In the genomic region with DNA sequence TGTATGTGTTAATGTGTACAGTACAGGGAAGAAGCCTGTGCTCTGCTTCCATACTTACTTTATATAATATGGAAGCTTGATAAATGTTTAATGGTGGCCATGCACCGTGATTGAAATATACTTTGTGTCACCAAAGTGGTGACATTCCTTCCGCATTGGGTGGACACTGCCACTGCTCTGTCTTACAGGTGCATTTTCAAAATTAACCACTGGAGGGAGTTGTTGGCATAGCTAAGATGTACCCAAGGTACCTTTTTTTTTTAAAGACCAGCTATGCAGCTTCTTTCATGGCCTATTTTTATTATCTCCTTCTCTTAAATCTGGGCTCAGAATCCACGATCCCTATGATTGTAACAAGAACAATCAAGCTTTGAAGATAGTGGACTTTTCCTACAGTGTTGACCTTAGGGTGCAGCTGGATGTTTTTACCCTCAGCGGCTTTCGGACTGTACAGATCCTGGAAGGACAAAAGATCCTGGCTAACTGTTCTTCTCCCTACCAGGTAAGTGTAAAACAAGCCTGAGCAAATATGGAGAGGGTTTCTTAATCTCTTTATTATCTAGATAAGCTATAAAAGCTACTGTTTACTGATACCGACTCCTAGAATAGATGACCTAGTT, we compare ENCODE assay signal across 8 cellular contexts. TPM values are rescaled to one million over a fixed set of nuclear protein-coding genes. Genes with fewer than 3 reads are reported as not detected.
A peak's percentile ranks its signal among the peaks of the same experiment; 100 is the strongest.
DNase-seq lines count a peak whose midpoint lies in the region; ATAC-seq and TF ChIP-seq lines count a peak whose summit lies in the region.

No MANE protein-coding gene starts in this region.

- peaks cover 49% of the 10 kb centered on the region for H3K36me3 Mint-ChIP-seq in activated CD8-positive, alpha-beta memory T cell treated with anti-CD3 and anti-CD28 coated beads, Interleukin-2, amount 10 ng/mL, durations not matched to agents 7 days and 5 days

- ATAC-seq in activated CD8-positive, alpha-beta memory T cell treated with anti-CD3 and anti-CD28 coated beads, Interleukin-2, amount 10 ng/mL, durations not matched to agents 7 days and 5 days: peak; percentile 91
- no peak for ATAC-seq in HG03571 (IDR thresholded peaks at IDR 0.05; ENCODE audit: unreplicated experiment)

- no peak overlapping the region for H3K4me3 Mint-ChIP-seq in activated CD8-positive, alpha-beta memory T cell treated with anti-CD3 and anti-CD28 coated beads, Interleukin-2, amount 10 ng/mL, durations not matched to agents 7 days and 5 days

- H3K27ac Mint-ChIP-seq in activated CD8-positive, alpha-beta memory T cell treated with anti-CD3 and anti-CD28 coated beads, Interleukin-2, amount 10 ng/mL, durations not matched to agents 7 days and 5 days: no peak overlapping the region

- peak; percentile 90 for TF ChIP-seq CTCF in left ventricle myocardium inferior (IDR thresholded peaks at IDR 0.05; ENCODE audit: borderline replicate concordance)

- H3K9me3 ChIP-seq in left ventricle myocardium inferior (replicated peaks): no peaks in the 10 kb centered on the region

- CTCF ChIA-PET in activated CD8-positive, alpha-beta memory T cell treated with anti-CD3 and anti-CD28 coated beads, Interleukin-2, amount 10 ng/mL, durations not matched to agents 7 days and 5 days (lab: Charles Lee): interaction anchor here (0.7 to 8.1 kb wide), 38 partner anchors 8 to 205 kb away, joined by 3 to 163 read pairs (median 4); a partner anchor contains a TSS

- H3K4me3 ChIP-seq in left ventricle myocardium inferior: no peak overlapping the region

- H3K4me1 Mint-ChIP-seq in activated CD8-positive, alpha-beta memory T cell treated with anti-CD3 and anti-CD28 coated beads, Interleukin-2, amount 10 ng/mL, durations not matched to agents 7 days and 5 days: no peaks in the 10 kb centered on the region

- no peak overlapping the region for H3K27ac ChIP-seq in left ventricle myocardium inferior (replicated peaks)

- peak; percentile 54 for DNase-seq in activated CD8-positive, alpha-beta memory T cell treated with anti-CD3 and anti-CD28 coated beads, Interleukin-2, amount 10 ng/mL, durations not matched to agents 7 days and 5 days
- DNase-seq in activated CD8-positive, alpha-beta memory T cell treated with anti-CD3 and anti-CD28 coated beads for 24 hours: no peak
- DNase-seq in HK-2 (ENCODE audit: unreplicated experiment) (peak; percentile 8), NOMO-1 treated with DMSO at 0.1 percent for 48 hours (lab: John Stamatoyannopoulos, UW; ENCODE audit: unreplicated experiment) (peak; percentile 69), amniotic epithelial cell (ENCODE audit: low read depth) (peak; percentile 60), left ventricle myocardium inferior (no peak), renal cortical epithelial cell (ENCODE audit: low read depth) (peak; percentile 70)

- no peaks in the 10 kb centered on the region for H3K27me3 ChIP-seq in left ventricle myocardium inferior (ENCODE audit: low read depth)

- no peaks in the 10 kb centered on the region for H3K4me1 ChIP-seq in left ventricle myocardium inferior

- H3K9me3 Mint-ChIP-seq in activated CD8-positive, alpha-beta memory T cell treated with anti-CD3 and anti-CD28 coated beads, Interleukin-2, amount 10 ng/mL, durations not matched to agents 7 days and 5 days (ENCODE audit: low read depth): no peaks in the 10 kb centered on the region

- no peaks in the 10 kb centered on the region for H3K27me3 Mint-ChIP-seq in activated CD8-positive, alpha-beta memory T cell treated with anti-CD3 and anti-CD28 coated beads, Interleukin-2, amount 10 ng/mL, durations not matched to agents 7 days and 5 days

- no peaks in the 10 kb centered on the region for H3K36me3 ChIP-seq in left ventricle myocardium inferior

- intact Hi-C loops in left ventricle myocardium inferior (cut with micrococcal nuclease): loop anchor here (5.0 to 10.0 kb wide), 2 partner anchors 60 to 172 kb away; no protein-coding TSS in a partner anchor

RNA-seq across cellular contexts. Expression of a gene that starts 21.6 kb away (rescaled TPM):
- total RNA-seq in activated CD8-positive, alpha-beta memory T cell treated with anti-CD3 and anti-CD28 coated beads, Interleukin-2, amount 10 ng/mL, durations not matched to agents 7 days and 5 days: 1 to 10 TPM; 1.0 to 1.7 TPM
- total RNA-seq in left ventricle myocardium inferior (8.2 TPM), renal cortical epithelial cell (3.4 and 6.1 TPM in 2 replicates)

RNA-seq across cellular contexts. Expression of a gene that starts 56.4 kb away (rescaled TPM):
- 100 to 1,000 TPM in 1 of 2 experiments, 10 to 100 TPM in 1; 89.5 to 107 TPM for total RNA-seq in activated CD8-positive, alpha-beta memory T cell treated with anti-CD3 and anti-CD28 coated beads, Interleukin-2, amount 10 ng/mL, durations not matched to agents 7 days and 5 days
- 0.85 TPM for total RNA-seq in left ventricle myocardium inferior
- total RNA-seq in renal cortical epithelial cell: 1.8 and 11.6 TPM in 2 replicates

Comparison
In these comparisons a context has a peak if more than half of its experiments do, and no peak if none do; other contexts are left out.
1. DNase-seq: peak in activated CD8-positive, alpha-beta memory T cell treated with anti-CD3 and anti-CD28 coated beads, Interleukin-2, amount 10 ng/mL, durations not matched to agents 7 days and 5 days (single experiment), HK-2 (single experiment), NOMO-1 treated with DMSO at 0.1 percent for 48 hours (single experiment), amniotic epithelial cell (single experiment) and renal cortical epithelial cell (single experiment); none in activated CD8-positive, alpha-beta memory T cell treated with anti-CD3 and anti-CD28 coated beads for 24 hours (single experiment) and left ventricle myocardium inferior (single experiment).